ENCODE assay signal across 12 cellular contexts in the genomic region with DNA sequence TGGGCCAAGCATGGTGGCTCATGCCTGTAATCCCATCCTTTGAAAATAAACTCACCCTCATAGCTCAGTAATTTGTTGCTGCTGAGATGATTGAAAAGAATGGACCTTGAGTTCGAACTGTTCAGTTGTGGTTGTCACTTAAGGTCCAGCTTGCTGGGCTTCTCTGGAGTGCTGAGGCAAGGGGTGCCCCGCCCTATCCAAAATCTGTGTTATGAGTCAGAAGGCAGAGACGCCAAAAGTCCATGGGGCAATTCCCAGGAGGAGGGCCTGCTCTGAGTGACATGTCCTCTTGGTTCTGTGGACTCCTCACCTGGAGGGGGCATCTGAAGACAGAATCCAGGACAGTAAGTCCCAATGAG.
A peak's percentile ranks its signal among the peaks of the same experiment; 100 is the strongest.
DNase-seq lines count a peak whose midpoint lies in the region; ATAC-seq and TF ChIP-seq lines count a peak whose summit lies in the region.
"Had no signal": no experiment of that assay in that cellular context is flagged by ENCODE, and none has a peak within 500 bp of the region (broad histone marks: within the 10 kb centered on the region; RNA-seq: fewer than 3 reads in every experiment).

No MANE protein-coding gene starts in this region.

- no peaks in the 10 kb centered on the region for H3K36me3 Mint-ChIP-seq in WTC11

- H3K4me1 ChIP-seq in left ventricle myocardium inferior, result peaks cover 20% of the 10 kb centered on the region
- H3K4me1 ChIP-seq in stomach, result peaks cover 16 to 28% (median 19%) of the 10 kb centered on the region in 4 donors
- H3K4me1 ChIP-seq: pancreas had no signal

- intact Hi-C loops in left ventricle myocardium inferior (cut with micrococcal nuclease) (no loop called here), stomach (cut with DNase I; ENCODE audit: low total_unique reads) (no loop called here)

- CTCF ChIA-PET in WTC11 (lab: Charles Lee), result interaction anchor here (1.2 to 1.5 kb wide), 2 partner anchors 25 to 103 kb away, joined by 3 to 5 read pairs; no protein-coding TSS in a partner anchor

- H3K9me3 ChIP-seq in left ventricle myocardium inferior (replicated peaks) (no peaks in the 10 kb centered on the region), stomach (no peaks in the 10 kb centered on the region)
- H3K9me3 ChIP-seq: ascending aorta, pancreas had no signal

- no peaks in the 10 kb centered on the region for H3K27me3 Mint-ChIP-seq in WTC11 (ENCODE audit: low read depth)

- H3K27ac Mint-ChIP-seq in WTC11, result 0 out of 2 replicates have a peak overlapping the region, but pooled peaks have one; percentile 60

- H3K4me3 Mint-ChIP-seq in WTC11, result no peak overlapping the region

- TF ChIP-seq POLR2A in stomach (IDR thresholded peaks at IDR 0.05) (no peak), erythroblast (IDR thresholded peaks at IDR 0.05; ENCODE audit: low read length) (no peak)

- WGBS in stomach, 5 donors, result 44 to 67% (median 57%) methylated on average over 2 to 3 of the region's 3 CpGs

- POLR2A ChIA-PET in WTC11 (lab: Charles Lee), result no interaction called here

- ATAC-seq in WTC11 (no peak), HG03520 (IDR thresholded peaks at IDR 0.05; ENCODE audit: unreplicated experiment) (no peak), GM19463 (IDR thresholded peaks at IDR 0.05; ENCODE audit: unreplicated experiment) (no peak)

- DNase-seq in HCEC 1CT (peak; percentile 79), WTC11 (ENCODE audit: low spot score) (no peak), left ventricle myocardium inferior (peak; percentile 33), stomach (no peak), NCI-H1694 treated with DMSO at 0.1 percent for 48 hours (lab: John Stamatoyannopoulos, UW) (no peak), erythroblast (lab: John Stamatoyannopoulos, UW) (no peak)
- DNase-seq: activated CD4-positive, alpha-beta T cell treated with anti-CD3 and anti-CD28 coated beads, Interleukin-2, amount 50 U/mL, for 4 hours; MM.1S had no signal

- TF ChIP-seq CTCF in WTC11 (IDR thresholded peaks at IDR 0.05) (no peak), left ventricle myocardium inferior (IDR thresholded peaks at IDR 0.05; ENCODE audit: borderline replicate concordance) (no peak), stomach (IDR thresholded peaks at IDR 0.05) (no peak)

- H3K36me3 ChIP-seq in left ventricle myocardium inferior (no peaks in the 10 kb centered on the region), stomach (no peaks in the 10 kb centered on the region)
- H3K36me3 ChIP-seq: ascending aorta, pancreas had no signal

- H3K27me3 ChIP-seq in left ventricle myocardium inferior (ENCODE audit: low read depth), result no peaks in the 10 kb centered on the region
- no peaks in the 10 kb centered on the region for H3K27me3 ChIP-seq in stomach
- H3K27me3 ChIP-seq: ascending aorta, pancreas had no signal

- TF ChIP-seq EP300 in stomach (IDR thresholded peaks at IDR 0.05), result no peak

- H3K27ac ChIP-seq in left ventricle myocardium inferior (replicated peaks) (peak overlapping the region; percentile 52), stomach (peak overlapping the region in 3 of 5 donors; percentile 60 to 68 (median 62))
- H3K27ac ChIP-seq: pancreas had no signal

- H3K4me1 Mint-ChIP-seq in WTC11, result no peaks in the 10 kb centered on the region

- no peaks in the 10 kb centered on the region for H3K9me3 Mint-ChIP-seq in WTC11

- H3K4me3 ChIP-seq in left ventricle myocardium inferior, result no peak overlapping the region
- H3K4me3 ChIP-seq in stomach, result no peak overlapping the region
- H3K4me3 ChIP-seq: ascending aorta, pancreas had no signal

TF ChIP-seq in WTC11, 78 proteins besides CTCF, POLR2A, EP300 and RAD21 (continues in another document):
- no peak for TF ChIP-seq PRRX2 (CRISPR knock-in tag; IDR thresholded peaks at IDR 0.05)
- TF ChIP-seq, protein P1, sequence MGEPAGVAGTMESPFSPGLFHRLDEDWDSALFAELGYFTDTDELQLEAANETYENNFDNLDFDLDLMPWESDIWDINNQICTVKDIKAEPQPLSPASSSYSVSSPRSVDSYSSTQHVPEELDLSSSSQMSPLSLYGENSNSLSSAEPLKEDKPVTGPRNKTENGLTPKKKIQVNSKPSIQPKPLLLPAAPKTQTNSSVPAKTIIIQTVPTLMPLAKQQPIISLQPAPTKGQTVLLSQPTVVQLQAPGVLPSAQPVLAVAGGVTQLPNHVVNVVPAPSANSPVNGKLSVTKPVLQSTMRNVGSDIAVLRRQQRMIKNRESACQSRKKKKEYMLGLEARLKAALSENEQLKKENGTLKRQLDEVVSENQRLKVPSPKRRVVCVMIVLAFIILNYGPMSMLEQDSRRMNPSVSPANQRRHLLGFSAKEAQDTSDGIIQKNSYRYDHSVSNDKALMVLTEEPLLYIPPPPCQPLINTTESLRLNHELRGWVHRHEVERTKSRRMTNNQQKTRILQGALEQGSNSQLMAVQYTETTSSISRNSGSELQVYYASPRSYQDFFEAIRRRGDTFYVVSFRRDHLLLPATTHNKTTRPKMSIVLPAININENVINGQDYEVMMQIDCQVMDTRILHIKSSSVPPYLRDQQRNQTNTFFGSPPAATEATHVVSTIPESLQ (CRISPR knock-in tag; IDR thresholded peaks at IDR 0.05), result no peak
- TF ChIP-seq, protein P2, sequence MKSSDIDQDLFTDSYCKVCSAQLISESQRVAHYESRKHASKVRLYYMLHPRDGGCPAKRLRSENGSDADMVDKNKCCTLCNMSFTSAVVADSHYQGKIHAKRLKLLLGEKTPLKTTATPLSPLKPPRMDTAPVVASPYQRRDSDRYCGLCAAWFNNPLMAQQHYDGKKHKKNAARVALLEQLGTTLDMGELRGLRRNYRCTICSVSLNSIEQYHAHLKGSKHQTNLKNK (CRISPR knock-in tag; IDR thresholded peaks at IDR 0.05), result no peak
- TF ChIP-seq, protein P3, sequence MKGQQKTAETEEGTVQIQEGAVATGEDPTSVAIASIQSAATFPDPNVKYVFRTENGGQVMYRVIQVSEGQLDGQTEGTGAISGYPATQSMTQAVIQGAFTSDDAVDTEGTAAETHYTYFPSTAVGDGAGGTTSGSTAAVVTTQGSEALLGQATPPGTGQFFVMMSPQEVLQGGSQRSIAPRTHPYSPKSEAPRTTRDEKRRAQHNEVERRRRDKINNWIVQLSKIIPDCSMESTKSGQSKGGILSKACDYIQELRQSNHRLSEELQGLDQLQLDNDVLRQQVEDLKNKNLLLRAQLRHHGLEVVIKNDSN (CRISPR knock-in tag; IDR thresholded peaks at IDR 0.05), result no peak
- TF ChIP-seq, protein P4, sequence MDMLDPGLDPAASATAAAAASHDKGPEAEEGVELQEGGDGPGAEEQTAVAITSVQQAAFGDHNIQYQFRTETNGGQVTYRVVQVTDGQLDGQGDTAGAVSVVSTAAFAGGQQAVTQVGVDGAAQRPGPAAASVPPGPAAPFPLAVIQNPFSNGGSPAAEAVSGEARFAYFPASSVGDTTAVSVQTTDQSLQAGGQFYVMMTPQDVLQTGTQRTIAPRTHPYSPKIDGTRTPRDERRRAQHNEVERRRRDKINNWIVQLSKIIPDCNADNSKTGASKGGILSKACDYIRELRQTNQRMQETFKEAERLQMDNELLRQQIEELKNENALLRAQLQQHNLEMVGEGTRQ (CRISPR knock-in tag; IDR thresholded peaks at IDR 0.05), result no peak
- TF ChIP-seq, protein P5, sequence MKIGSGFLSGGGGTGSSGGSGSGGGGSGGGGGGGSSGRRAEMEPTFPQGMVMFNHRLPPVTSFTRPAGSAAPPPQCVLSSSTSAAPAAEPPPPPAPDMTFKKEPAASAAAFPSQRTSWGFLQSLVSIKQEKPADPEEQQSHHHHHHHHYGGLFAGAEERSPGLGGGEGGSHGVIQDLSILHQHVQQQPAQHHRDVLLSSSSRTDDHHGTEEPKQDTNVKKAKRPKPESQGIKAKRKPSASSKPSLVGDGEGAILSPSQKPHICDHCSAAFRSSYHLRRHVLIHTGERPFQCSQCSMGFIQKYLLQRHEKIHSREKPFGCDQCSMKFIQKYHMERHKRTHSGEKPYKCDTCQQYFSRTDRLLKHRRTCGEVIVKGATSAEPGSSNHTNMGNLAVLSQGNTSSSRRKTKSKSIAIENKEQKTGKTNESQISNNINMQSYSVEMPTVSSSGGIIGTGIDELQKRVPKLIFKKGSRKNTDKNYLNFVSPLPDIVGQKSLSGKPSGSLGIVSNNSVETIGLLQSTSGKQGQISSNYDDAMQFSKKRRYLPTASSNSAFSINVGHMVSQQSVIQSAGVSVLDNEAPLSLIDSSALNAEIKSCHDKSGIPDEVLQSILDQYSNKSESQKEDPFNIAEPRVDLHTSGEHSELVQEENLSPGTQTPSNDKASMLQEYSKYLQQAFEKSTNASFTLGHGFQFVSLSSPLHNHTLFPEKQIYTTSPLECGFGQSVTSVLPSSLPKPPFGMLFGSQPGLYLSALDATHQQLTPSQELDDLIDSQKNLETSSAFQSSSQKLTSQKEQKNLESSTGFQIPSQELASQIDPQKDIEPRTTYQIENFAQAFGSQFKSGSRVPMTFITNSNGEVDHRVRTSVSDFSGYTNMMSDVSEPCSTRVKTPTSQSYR (CRISPR knock-in tag; IDR thresholded peaks at IDR 0.05), result no peak
- TF ChIP-seq TEAD4 (CRISPR knock-in tag; IDR thresholded peaks at IDR 0.05), result no peak
- TF ChIP-seq HMGA2 (CRISPR knock-in tag; IDR thresholded peaks at IDR 0.05), result no peak
- TF ChIP-seq ZNF423 (CRISPR knock-in tag; IDR thresholded peaks at IDR 0.05), result no peak
- TF ChIP-seq, protein P6, sequence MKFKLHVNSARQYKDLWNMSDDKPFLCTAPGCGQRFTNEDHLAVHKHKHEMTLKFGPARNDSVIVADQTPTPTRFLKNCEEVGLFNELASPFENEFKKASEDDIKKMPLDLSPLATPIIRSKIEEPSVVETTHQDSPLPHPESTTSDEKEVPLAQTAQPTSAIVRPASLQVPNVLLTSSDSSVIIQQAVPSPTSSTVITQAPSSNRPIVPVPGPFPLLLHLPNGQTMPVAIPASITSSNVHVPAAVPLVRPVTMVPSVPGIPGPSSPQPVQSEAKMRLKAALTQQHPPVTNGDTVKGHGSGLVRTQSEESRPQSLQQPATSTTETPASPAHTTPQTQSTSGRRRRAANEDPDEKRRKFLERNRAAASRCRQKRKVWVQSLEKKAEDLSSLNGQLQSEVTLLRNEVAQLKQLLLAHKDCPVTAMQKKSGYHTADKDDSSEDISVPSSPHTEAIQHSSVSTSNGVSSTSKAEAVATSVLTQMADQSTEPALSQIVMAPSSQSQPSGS (CRISPR knock-in tag; IDR thresholded peaks at IDR 0.05; ENCODE audit: borderline replicate concordance, low read depth), result no peak
- TF ChIP-seq KAT7 (CRISPR knock-in tag; IDR thresholded peaks at IDR 0.05; ENCODE audit: borderline replicate concordance), result no peak
- no peak for TF ChIP-seq SOX15 (CRISPR knock-in tag; IDR thresholded peaks at IDR 0.05)
- TF ChIP-seq SP1 (CRISPR knock-in tag; conservative IDR thresholded peaks at IDR 0.05), result no peak
- TF ChIP-seq ATF1 (CRISPR knock-in tag; IDR thresholded peaks at IDR 0.05), result no peak
- TF ChIP-seq SMAD3 (CRISPR knock-in tag; IDR thresholded peaks at IDR 0.05; ENCODE audit: borderline replicate concordance), result no peak
- no peak for TF ChIP-seq RELA (CRISPR knock-in tag; IDR thresholded peaks at IDR 0.05; ENCODE audit: borderline replicate concordance)
- TF ChIP-seq NFATC4 (CRISPR knock-in tag; IDR thresholded peaks at IDR 0.05), result no peak
- TF ChIP-seq ZNF263 (CRISPR knock-in tag; IDR thresholded peaks at IDR 0.05; ENCODE audit: low read depth), result no peak

Comparison
In these comparisons a context has a peak if more than half of its experiments do, and no peak if none do; other contexts are left out.
1. DNase-seq: peak in HCEC 1CT (single experiment) and left ventricle myocardium inferior (single experiment); none in WTC11 (single experiment), stomach (single experiment), NCI-H1694 treated with DMSO at 0.1 percent for 48 hours (single experiment) and erythroblast (0 of 2).